26 cellular contexts compared by ENCODE assay signal in genomic region chr15:56367156-56367555, GRCh38. TPM values are rescaled to one million over a fixed set of nuclear protein-coding genes. Genes with fewer than 3 reads are reported as not detected.
DNase-seq lines count a peak whose midpoint lies in the region; ATAC-seq and TF ChIP-seq lines count a peak whose summit lies in the region.
"Had no signal": no experiment of that assay in that cellular context is flagged by ENCODE, and none has a peak within 500 bp of the region (broad histone marks: within the 10 kb centered on the region; RNA-seq: fewer than 3 reads in every experiment).

No MANE protein-coding gene starts in this region.

- H3K36me3 ChIP-seq in duodenal mucosa (ENCODE audit: control insufficient read depth in 1 of 2, insufficient read depth in 2 of 2, low read length in 2 of 2) = no peaks in the 10 kb centered on the region
- H3K36me3 ChIP-seq: left lung, spleen had no signal

- H3K9me3 Mint-ChIP-seq in type B pancreatic cell = peaks cover 5% of the 10 kb centered on the region

- TF ChIP-seq CTCF in type B pancreatic cell (conservative IDR thresholded peaks at IDR 0.05) = no peak

- no peak overlapping the region for H3K27ac Mint-ChIP-seq in type B pancreatic cell
- H3K27ac Mint-ChIP-seq: activated CD8-positive, alpha-beta memory T cell treated with anti-CD3 and anti-CD28 coated beads, Interleukin-2, amount 10 ng/mL, durations not matched to agents 7 days and 5 days; activated naive CD4-positive, alpha-beta T cell treated with anti-CD3 and anti-CD28 coated beads, Interleukin-2, amount 50 U/mL, for 72 hours; stimulated activated naive CD8-positive, alpha-beta T cell treated with anti-CD3 and anti-CD28 coated beads, Interleukin-15, amount 100 ng/mL, for 72 hours had no signal

- H3K4me1 ChIP-seq in duodenal mucosa (ENCODE audit: control insufficient read depth in 1 of 2, insufficient read depth in 2 of 2, low read length in 2 of 2) = peaks cover 5 to 12% of the 10 kb centered on the region in 2 donors

- DNase-seq in DMS 273 (lab: John Stamatoyannopoulos, UW; ENCODE audit: unreplicated experiment) = peak; percentile 19
- no peak for DNase-seq in DMS 273 treated with DMSO at 0.1 percent for 48 hours (lab: John Stamatoyannopoulos, UW)
- peak; percentile 34 for DNase-seq in NCI-H146 (lab: John Stamatoyannopoulos, UW)
- no peak for DNase-seq in type B pancreatic cell (ENCODE audit: extremely low spot score, unreplicated experiment)
- no peak for DNase-seq in occipital lobe (lab: John Stamatoyannopoulos, UW)
- DNase-seq in left lobe of liver (ENCODE audit: low spot score) = no peak
- DNase-seq: activated CD4-positive, alpha-beta T cell treated with anti-CD3 and anti-CD28 coated beads for 4 hours; activated CD8-positive, alpha-beta memory T cell treated with anti-CD3 and anti-CD28 coated beads, Interleukin-2, amount 10 ng/mL, durations not matched to agents 7 days and 5 days; Caco-2; effector memory CD4-positive, alpha-beta T cell; H7; Kasumi-1; left lung; mucosa of descending colon; NCI-H1105; NCI-H524 treated with DMSO at 0.1 percent for 48 hours; nucleus accumbens; SHP77; spleen; stimulated activated CD4-positive, alpha-beta T cell treated with anti-CD3 and anti-CD28 coated beads, Interleukin-4, amount 100 ng/mL, for 24 hours; stimulated activated naive CD8-positive, alpha-beta T cell treated with anti-CD3 and anti-CD28 coated beads, Interleukin-15, amount 100 ng/mL, for 72 hours; trophoblast cell had no signal

- peak overlapping the region; percentile 22 to 82 for H3K4me3 ChIP-seq in duodenal mucosa (ENCODE audit: low read depth in 1 of 2, low read length in 2 of 2)
- H3K4me3 ChIP-seq: left lung, mucosa of descending colon had no signal

- H3K4me3 Mint-ChIP-seq in type B pancreatic cell = peak overlapping the region; percentile 75
- H3K4me3 Mint-ChIP-seq: activated CD8-positive, alpha-beta memory T cell treated with anti-CD3 and anti-CD28 coated beads, Interleukin-2, amount 10 ng/mL, durations not matched to agents 7 days and 5 days had no signal

- H3K9ac ChIP-seq in duodenal mucosa (ENCODE audit: low read depth in 1 of 2, low read length in 2 of 2) = no peak overlapping the region

- H3K4me1 Mint-ChIP-seq in type B pancreatic cell (ENCODE audit: unreplicated experiment) = peaks cover 24% of the 10 kb centered on the region

- H3K27ac ChIP-seq in duodenal mucosa (ENCODE audit: low read depth, low read length) = no peak overlapping the region
- H3K27ac ChIP-seq: 22Rv1, left lung had no signal

- no peaks in the 10 kb centered on the region for H3K9me3 ChIP-seq in duodenal mucosa (ENCODE audit: control insufficient read depth in 1 of 2, low read length in 2 of 2)
- H3K9me3 ChIP-seq: Caco-2, left lung, mucosa of descending colon had no signal

- no peak for ATAC-seq in left lobe of liver
- ATAC-seq in GM21526 (IDR thresholded peaks at IDR 0.05; ENCODE audit: low FRiP score, unreplicated experiment) = no peak
- ATAC-seq: activated CD8-positive, alpha-beta memory T cell treated with anti-CD3 and anti-CD28 coated beads, Interleukin-2, amount 10 ng/mL, durations not matched to agents 7 days and 5 days; activated naive CD4-positive, alpha-beta T cell treated with anti-CD3 and anti-CD28 coated beads, Interleukin-2, amount 50 U/mL, for 72 hours; left lung; mucosa of descending colon; stimulated activated naive CD8-positive, alpha-beta T cell treated with anti-CD3 and anti-CD28 coated beads, Interleukin-15, amount 100 ng/mL, for 72 hours had no signal

- H3K36me3 Mint-ChIP-seq in type B pancreatic cell = no peaks in the 10 kb centered on the region
- H3K36me3 Mint-ChIP-seq: activated CD8-positive, alpha-beta memory T cell treated with anti-CD3 and anti-CD28 coated beads, Interleukin-2, amount 10 ng/mL, durations not matched to agents 7 days and 5 days had no signal

- no peaks in the 10 kb centered on the region for H3K27me3 Mint-ChIP-seq in type B pancreatic cell

- no peaks in the 10 kb centered on the region for H3K27me3 ChIP-seq in duodenal mucosa (ENCODE audit: control insufficient read depth in 1 of 2, insufficient read depth in 2 of 2, low read length in 2 of 2)
- H3K27me3 ChIP-seq: left lung had no signal

RNA-seq across cellular contexts. Expression of gene TEX9, which starts 1.9 kb away (rescaled TPM):
- total RNA-seq in type B pancreatic cell (ENCODE audit: low replicate concordance) (19.7 and 23.7 TPM in 2 replicates), occipital lobe (23.2 TPM), left lobe of liver (0.81 TPM)

Comparison
In these comparisons a context has a peak if more than half of its experiments do, and no peak if none do; other contexts are left out.
1. DNase-seq: peak in DMS 273 (single experiment) and NCI-H146 (single experiment); none in DMS 273 treated with DMSO at 0.1 percent for 48 hours (single experiment), type B pancreatic cell (single experiment), occipital lobe (single experiment) and left lobe of liver (single experiment).
2. RNA of gene TEX9, which starts 1.9 kb away (total RNA-seq): 19.7 to 23.7 TPM in type B pancreatic cell and 23.2 TPM in occipital lobe (single experiment); 0.81 TPM in left lobe of liver (single experiment); every median in the first group is over 10 times any median in the second.